Comparison of ENCODE assay signal across 29 cellular contexts in the genomic region with DNA sequence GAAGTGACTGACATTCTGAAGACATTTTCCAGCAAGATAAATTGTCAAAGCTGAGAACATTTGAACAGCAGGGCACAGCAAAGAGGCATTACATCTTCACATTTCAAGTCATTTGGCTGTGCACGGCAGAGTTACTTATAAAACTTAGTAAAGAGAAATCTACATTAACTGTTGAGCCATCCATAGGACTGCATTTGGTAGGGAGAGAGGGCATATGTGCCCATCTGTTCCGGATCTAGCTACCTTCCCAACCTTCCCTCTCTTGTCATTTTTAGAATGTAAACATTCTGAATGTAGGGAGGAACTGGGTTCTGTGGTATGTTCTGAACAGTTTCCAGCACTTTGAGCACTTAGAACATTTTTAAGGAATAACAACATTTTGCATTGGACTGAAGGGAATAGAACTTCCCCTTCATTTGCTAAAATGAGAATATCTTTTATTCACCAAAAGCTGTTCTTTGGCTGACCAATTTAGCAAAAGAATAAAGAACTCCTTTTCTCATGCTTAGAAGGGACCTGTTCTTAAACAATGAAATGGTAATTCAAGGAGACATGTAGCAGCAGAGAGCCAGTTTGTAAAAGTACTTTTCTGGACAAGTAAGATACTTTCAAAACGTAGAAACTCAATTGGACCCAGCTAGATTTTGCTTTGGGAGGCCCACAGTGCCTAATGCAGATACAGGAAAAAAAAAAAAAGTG.
"Had no signal": no experiment of that assay in that cellular context is flagged by ENCODE, and none has a peak within 500 bp of the region (broad histone marks: within the 10 kb centered on the region; RNA-seq: fewer than 3 reads in every experiment).

No MANE protein-coding gene starts in this region.

- DNase-seq: activated CD4-positive, alpha-beta memory T cell treated with anti-CD3 and anti-CD28 coated beads for 36 hours; activated CD4-positive, alpha-beta T cell treated with anti-CD3 and anti-CD28 coated beads, Interleukin-2, amount 10 ng/mL, durations not matched to agents 24 days and 14 days; activated CD4-positive, CD25-positive, alpha-beta regulatory T cell treated with anti-CD3 and anti-CD28 coated beads, Interleukin-2, amount 50 U/mL, for 72 hours; activated CD8-positive, alpha-beta memory T cell treated with anti-CD3 and anti-CD28 coated beads, Interleukin-2, amount 10 ng/mL, durations not matched to agents 7 days and 5 days; activated naive CD4-positive, alpha-beta T cell; activated T-cell treated with anti-CD3 and anti-CD28 coated beads, Interleukin-2, amount 50 U/mL, for 72 hours; endodermal cell; foreskin fibroblast; heart left ventricle; hypothalamus; left colon; naive thymus-derived CD4-positive, alpha-beta T cell; right cardiac atrium; stimulated activated CD4-positive, alpha-beta T cell treated with anti-CD3 and anti-CD28 coated beads, Interleukin-15, amount 100 ng/mL, for 24 hours; stimulated activated CD4-positive, alpha-beta T cell treated with anti-CD3 and anti-CD28 coated beads, Interleukin-2, amount 100 ng/mL, for 24 hours; stimulated activated naive CD4-positive, alpha-beta T cell treated with Interleukin-2 at 50 U/mL for 16 hours; T-helper 17 cell; T1000; testis; transverse colon; WERI-Rb-1 had no signal

- H3K36me3 ChIP-seq: heart left ventricle, transverse colon, WERI-Rb-1 had no signal

- H3K9me3 ChIP-seq: heart left ventricle, testis, transverse colon had no signal

- H3K27me3 Mint-ChIP-seq: activated CD4-positive, alpha-beta memory T cell treated with anti-CD3 and anti-CD28 coated beads for 36 hours; activated CD8-positive, alpha-beta memory T cell treated with anti-CD3 and anti-CD28 coated beads, Interleukin-2, amount 10 ng/mL, durations not matched to agents 7 days and 5 days; dendritic cell treated with granulocyte-macrophage colony-stimulating factor and Interleukin-4, amounts not matched to agents 40 ng/mL and 50 ng/mL, for 4 days had no signal

- H3K9me3 Mint-ChIP-seq: activated CD4-positive, alpha-beta memory T cell treated with anti-CD3 and anti-CD28 coated beads for 36 hours; activated CD4-positive, alpha-beta T cell treated with anti-CD3 and anti-CD28 coated beads, Interleukin-2, amount 10 ng/mL, durations not matched to agents 24 days and 14 days; activated naive CD4-positive, alpha-beta T cell treated with anti-CD3 and anti-CD28 coated beads, Interleukin-2, amount 50 U/mL, for 72 hours; activated T-cell treated with anti-CD3 and anti-CD28 coated beads, Interleukin-2, amount 50 U/mL, for 72 hours; central memory CD8-positive, alpha-beta T cell; dendritic cell treated with granulocyte-macrophage colony-stimulating factor and Interleukin-4, amounts not matched to agents 40 ng/mL and 50 ng/mL, for 4 days; endodermal cell; mesothelial cell of epicardium; naive thymus-derived CD4-positive, alpha-beta T cell; neural crest cell had no signal

- H3K36me3 Mint-ChIP-seq: activated CD4-positive, alpha-beta memory T cell treated with anti-CD3 and anti-CD28 coated beads for 36 hours; activated CD8-positive, alpha-beta memory T cell treated with anti-CD3 and anti-CD28 coated beads, Interleukin-2, amount 10 ng/mL, durations not matched to agents 7 days and 5 days; activated naive CD4-positive, alpha-beta T cell treated with anti-CD3 and anti-CD28 coated beads, Interleukin-2, amount 50 U/mL, for 72 hours; mesothelial cell of epicardium; naive thymus-derived CD4-positive, alpha-beta T cell had no signal

- H3K27ac ChIP-seq: heart left ventricle, testis, transverse colon, WERI-Rb-1 had no signal

- H3K27me3 ChIP-seq: heart left ventricle, testis, transverse colon had no signal

- ATAC-seq: activated CD8-positive, alpha-beta memory T cell treated with anti-CD3 and anti-CD28 coated beads, Interleukin-2, amount 10 ng/mL, durations not matched to agents 7 days and 5 days; activated naive CD4-positive, alpha-beta T cell treated with anti-CD3 and anti-CD28 coated beads, Interleukin-2, amount 50 U/mL, for 72 hours; activated T-cell treated with anti-CD3 and anti-CD28 coated beads, Interleukin-2, amount 50 U/mL, for 72 hours; esophagus mucosa; heart left ventricle; left colon; naive thymus-derived CD4-positive, alpha-beta T cell; right cardiac atrium; T-helper 17 cell had no signal

- H3K4me1 ChIP-seq: heart left ventricle, testis, transverse colon had no signal

- H3K4me3 ChIP-seq: heart left ventricle, testis, transverse colon had no signal

- FAIRE-seq: bronchial epithelial cell, keratinocyte had no signal

- H3K27ac Mint-ChIP-seq: activated CD4-positive, alpha-beta memory T cell treated with anti-CD3 and anti-CD28 coated beads for 36 hours; activated CD4-positive, alpha-beta T cell treated with anti-CD3 and anti-CD28 coated beads, Interleukin-2, amount 10 ng/mL, durations not matched to agents 24 days and 14 days; activated CD8-positive, alpha-beta memory T cell treated with anti-CD3 and anti-CD28 coated beads, Interleukin-2, amount 10 ng/mL, durations not matched to agents 7 days and 5 days; activated naive CD4-positive, alpha-beta T cell treated with anti-CD3 and anti-CD28 coated beads, Interleukin-2, amount 50 U/mL, for 72 hours; activated T-cell treated with anti-CD3 and anti-CD28 coated beads, Interleukin-2, amount 50 U/mL, for 72 hours; dendritic cell treated with granulocyte-macrophage colony-stimulating factor and Interleukin-4, amounts not matched to agents 40 ng/mL and 50 ng/mL, for 4 days; endodermal cell; mesothelial cell of epicardium; naive thymus-derived CD4-positive, alpha-beta T cell; T-helper 17 cell had no signal

- H3K4me1 Mint-ChIP-seq: activated CD4-positive, alpha-beta T cell treated with anti-CD3 and anti-CD28 coated beads, Interleukin-2, amount 10 ng/mL, durations not matched to agents 24 days and 14 days; activated CD8-positive, alpha-beta memory T cell treated with anti-CD3 and anti-CD28 coated beads, Interleukin-2, amount 10 ng/mL, durations not matched to agents 7 days and 5 days; central memory CD8-positive, alpha-beta T cell; T-helper 17 cell had no signal

- H3K4me3 Mint-ChIP-seq: activated CD4-positive, alpha-beta memory T cell treated with anti-CD3 and anti-CD28 coated beads for 36 hours; activated CD4-positive, alpha-beta T cell treated with anti-CD3 and anti-CD28 coated beads, Interleukin-2, amount 10 ng/mL, durations not matched to agents 24 days and 14 days; activated CD8-positive, alpha-beta memory T cell treated with anti-CD3 and anti-CD28 coated beads, Interleukin-2, amount 10 ng/mL, durations not matched to agents 7 days and 5 days; activated T-cell treated with anti-CD3 and anti-CD28 coated beads, Interleukin-2, amount 50 U/mL, for 72 hours; central memory CD8-positive, alpha-beta T cell; dendritic cell treated with granulocyte-macrophage colony-stimulating factor and Interleukin-4, amounts not matched to agents 40 ng/mL and 50 ng/mL, for 4 days; endodermal cell; mesothelial cell of epicardium; naive thymus-derived CD4-positive, alpha-beta T cell; neural crest cell; T-helper 17 cell had no signal
